In the genomic region with DNA sequence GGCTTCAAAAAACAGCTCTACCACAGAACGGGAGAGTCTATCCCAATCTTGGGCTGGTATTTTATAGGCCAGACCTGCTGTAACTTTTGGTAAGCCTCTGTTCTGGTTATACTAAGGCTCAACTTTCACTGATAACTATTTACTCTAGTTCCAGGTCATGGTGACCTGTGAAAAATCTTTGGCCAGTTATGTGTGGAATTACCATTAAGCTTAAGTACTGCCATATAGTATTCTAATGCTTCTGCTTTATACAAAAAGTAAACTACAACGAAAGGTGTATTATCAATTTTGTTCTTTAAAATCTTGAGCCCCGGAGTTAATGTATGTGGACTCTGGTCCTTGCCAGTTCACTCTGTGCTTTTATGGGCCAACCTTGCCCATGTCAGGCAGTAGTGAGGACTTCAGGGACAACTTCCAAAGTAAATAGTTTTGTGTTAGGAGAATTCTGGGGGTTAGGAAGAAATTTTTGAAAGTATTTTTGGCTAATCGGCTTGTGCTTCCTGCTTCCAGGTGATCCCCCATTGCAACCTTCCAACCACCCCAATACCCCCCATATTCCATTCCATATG, we compare ENCODE assay signal across 1 cellular context.
TF ChIP-seq lines count a peak whose summit lies in the region.

No MANE protein-coding gene starts in this region.

TF ChIP-seq in GM12878, 131 proteins besides CTCF, POLR2A, EP300 and RAD21:
- TF ChIP-seq ZNF384 (IDR thresholded peaks at IDR 0.05; ENCODE audit: borderline replicate concordance, low read depth, low read length) (no peak), ZNF622 (IDR thresholded peaks at IDR 0.05) (no peak), GATAD2B (conservative IDR thresholded peaks at IDR 0.05; ENCODE audit: low read depth) (no peak), BHLHE40 (IDR thresholded peaks at IDR 0.05; ENCODE audit: borderline replicate concordance in 1 of 2, low read depth in 2 of 2, low read length in 1 of 2) (no peak), ZSCAN29 (IDR thresholded peaks at IDR 0.05) (no peak), CREM (IDR thresholded peaks at IDR 0.05; ENCODE audit: low read depth) (no peak), IRF4 (IDR thresholded peaks at IDR 0.05; ENCODE audit: low read depth, low read length) (no peak), NFIC (IDR thresholded peaks at IDR 0.05; ENCODE audit: low read depth, low read length) (no peak), RB1 (IDR thresholded peaks at IDR 0.05; ENCODE audit: borderline replicate concordance) (no peak), CBFB (IDR thresholded peaks at IDR 0.05; ENCODE audit: low read depth) (no peak), SREBF2 (IDR thresholded peaks at IDR 0.05; ENCODE audit: low read length) (no peak), KAT2A (conservative IDR thresholded peaks at IDR 0.05; ENCODE audit: control insufficient read depth, low read depth, low read length) (no peak)
- TF ChIP-seq, protein P1, sequence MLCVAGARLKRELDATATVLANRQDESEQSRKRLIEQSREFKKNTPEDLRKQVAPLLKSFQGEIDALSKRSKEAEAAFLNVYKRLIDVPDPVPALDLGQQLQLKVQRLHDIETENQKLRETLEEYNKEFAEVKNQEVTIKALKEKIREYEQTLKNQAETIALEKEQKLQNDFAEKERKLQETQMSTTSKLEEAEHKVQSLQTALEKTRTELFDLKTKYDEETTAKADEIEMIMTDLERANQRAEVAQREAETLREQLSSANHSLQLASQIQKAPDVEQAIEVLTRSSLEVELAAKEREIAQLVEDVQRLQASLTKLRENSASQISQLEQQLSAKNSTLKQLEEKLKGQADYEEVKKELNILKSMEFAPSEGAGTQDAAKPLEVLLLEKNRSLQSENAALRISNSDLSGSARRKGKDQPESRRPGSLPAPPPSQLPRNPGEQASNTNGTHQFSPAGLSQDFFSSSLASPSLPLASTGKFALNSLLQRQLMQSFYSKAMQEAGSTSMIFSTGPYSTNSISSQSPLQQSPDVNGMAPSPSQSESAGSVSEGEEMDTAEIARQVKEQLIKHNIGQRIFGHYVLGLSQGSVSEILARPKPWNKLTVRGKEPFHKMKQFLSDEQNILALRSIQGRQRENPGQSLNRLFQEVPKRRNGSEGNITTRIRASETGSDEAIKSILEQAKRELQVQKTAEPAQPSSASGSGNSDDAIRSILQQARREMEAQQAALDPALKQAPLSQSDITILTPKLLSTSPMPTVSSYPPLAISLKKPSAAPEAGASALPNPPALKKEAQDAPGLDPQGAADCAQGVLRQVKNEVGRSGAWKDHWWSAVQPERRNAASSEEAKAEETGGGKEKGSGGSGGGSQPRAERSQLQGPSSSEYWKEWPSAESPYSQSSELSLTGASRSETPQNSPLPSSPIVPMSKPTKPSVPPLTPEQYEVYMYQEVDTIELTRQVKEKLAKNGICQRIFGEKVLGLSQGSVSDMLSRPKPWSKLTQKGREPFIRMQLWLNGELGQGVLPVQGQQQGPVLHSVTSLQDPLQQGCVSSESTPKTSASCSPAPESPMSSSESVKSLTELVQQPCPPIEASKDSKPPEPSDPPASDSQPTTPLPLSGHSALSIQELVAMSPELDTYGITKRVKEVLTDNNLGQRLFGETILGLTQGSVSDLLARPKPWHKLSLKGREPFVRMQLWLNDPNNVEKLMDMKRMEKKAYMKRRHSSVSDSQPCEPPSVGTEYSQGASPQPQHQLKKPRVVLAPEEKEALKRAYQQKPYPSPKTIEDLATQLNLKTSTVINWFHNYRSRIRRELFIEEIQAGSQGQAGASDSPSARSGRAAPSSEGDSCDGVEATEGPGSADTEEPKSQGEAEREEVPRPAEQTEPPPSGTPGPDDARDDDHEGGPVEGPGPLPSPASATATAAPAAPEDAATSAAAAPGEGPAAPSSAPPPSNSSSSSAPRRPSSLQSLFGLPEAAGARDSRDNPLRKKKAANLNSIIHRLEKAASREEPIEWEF (IDR thresholded peaks at IDR 0.05; ENCODE audit: insufficient replicate concordance, low read depth, low read length), result no peak
- TF ChIP-seq, protein P2, sequence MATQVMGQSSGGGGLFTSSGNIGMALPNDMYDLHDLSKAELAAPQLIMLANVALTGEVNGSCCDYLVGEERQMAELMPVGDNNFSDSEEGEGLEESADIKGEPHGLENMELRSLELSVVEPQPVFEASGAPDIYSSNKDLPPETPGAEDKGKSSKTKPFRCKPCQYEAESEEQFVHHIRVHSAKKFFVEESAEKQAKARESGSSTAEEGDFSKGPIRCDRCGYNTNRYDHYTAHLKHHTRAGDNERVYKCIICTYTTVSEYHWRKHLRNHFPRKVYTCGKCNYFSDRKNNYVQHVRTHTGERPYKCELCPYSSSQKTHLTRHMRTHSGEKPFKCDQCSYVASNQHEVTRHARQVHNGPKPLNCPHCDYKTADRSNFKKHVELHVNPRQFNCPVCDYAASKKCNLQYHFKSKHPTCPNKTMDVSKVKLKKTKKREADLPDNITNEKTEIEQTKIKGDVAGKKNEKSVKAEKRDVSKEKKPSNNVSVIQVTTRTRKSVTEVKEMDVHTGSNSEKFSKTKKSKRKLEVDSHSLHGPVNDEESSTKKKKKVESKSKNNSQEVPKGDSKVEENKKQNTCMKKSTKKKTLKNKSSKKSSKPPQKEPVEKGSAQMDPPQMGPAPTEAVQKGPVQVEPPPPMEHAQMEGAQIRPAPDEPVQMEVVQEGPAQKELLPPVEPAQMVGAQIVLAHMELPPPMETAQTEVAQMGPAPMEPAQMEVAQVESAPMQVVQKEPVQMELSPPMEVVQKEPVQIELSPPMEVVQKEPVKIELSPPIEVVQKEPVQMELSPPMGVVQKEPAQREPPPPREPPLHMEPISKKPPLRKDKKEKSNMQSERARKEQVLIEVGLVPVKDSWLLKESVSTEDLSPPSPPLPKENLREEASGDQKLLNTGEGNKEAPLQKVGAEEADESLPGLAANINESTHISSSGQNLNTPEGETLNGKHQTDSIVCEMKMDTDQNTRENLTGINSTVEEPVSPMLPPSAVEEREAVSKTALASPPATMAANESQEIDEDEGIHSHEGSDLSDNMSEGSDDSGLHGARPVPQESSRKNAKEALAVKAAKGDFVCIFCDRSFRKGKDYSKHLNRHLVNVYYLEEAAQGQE (IDR thresholded peaks at IDR 0.05; ENCODE audit: low read depth, low read length), result no peak
